10 cellular contexts compared by ENCODE assay signal in the genomic region with DNA sequence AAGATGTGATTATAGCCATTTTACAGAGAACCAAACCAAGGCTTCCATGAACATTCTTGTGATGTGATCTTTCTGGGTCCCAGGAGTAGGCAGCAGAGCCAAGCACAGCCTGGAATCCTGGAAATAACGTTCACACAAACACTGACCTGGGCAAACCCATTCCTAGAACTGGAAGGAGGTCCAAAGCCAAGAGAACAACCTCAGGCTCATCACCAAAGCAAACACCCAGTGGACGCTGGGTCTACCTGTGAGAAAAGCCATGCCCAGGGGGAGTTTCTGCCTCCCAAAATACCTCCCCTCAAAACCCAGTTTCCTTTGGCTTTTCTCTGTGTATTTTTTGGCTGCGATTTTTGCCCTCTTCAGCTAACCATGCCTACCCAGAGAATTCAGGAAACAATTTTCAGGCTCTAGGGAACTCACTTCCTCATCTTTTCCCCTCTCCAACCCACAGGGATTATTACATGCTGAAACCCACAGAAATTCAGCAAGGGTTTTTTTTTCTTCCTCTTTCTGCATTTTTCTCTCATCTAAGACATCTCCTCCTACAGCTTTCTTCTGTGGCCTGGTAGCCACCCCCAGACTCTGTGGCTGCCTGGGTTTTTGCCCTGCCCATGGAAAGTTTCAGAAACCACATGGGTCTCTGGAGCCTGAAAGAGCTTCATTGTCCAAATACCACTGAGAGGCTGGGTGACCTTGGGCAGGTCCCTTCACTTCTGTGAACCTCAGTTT.
DNase-seq lines count a peak whose midpoint lies in the region; ATAC-seq and TF ChIP-seq lines count a peak whose summit lies in the region.
"Had no signal": no experiment of that assay in that cellular context is flagged by ENCODE, and none has a peak within 500 bp of the region (broad histone marks: within the 10 kb centered on the region; RNA-seq: fewer than 3 reads in every experiment).

No MANE protein-coding gene starts in this region.

- no peaks in the 10 kb centered on the region for H3K9me3 ChIP-seq in lower lobe of right lung
- H3K9me3 ChIP-seq: heart left ventricle, neutrophil had no signal

- H3K4me1 ChIP-seq in lower lobe of right lung, result peaks cover 5% of the 10 kb centered on the region

- H3K36me3 ChIP-seq in lower lobe of right lung, result no peaks in the 10 kb centered on the region
- H3K36me3 ChIP-seq: neutrophil had no signal

- no peak overlapping the region for H3K4me3 ChIP-seq in lower lobe of right lung
- H3K4me3 ChIP-seq: heart left ventricle had no signal

- H3K27ac ChIP-seq in lower lobe of right lung, result no peak overlapping the region
- H3K27ac ChIP-seq: neutrophil had no signal

- ATAC-seq in GM19452 (IDR thresholded peaks at IDR 0.05; ENCODE audit: unreplicated experiment) (peak; percentile 59), lower lobe of right lung (peak; percentile 63 to 68), GM21367 (IDR thresholded peaks at IDR 0.05; ENCODE audit: unreplicated experiment) (no peak)

- intact Hi-C loops in lower lobe of right lung (cut with DNase I), result no loop called here

- H3K27me3 ChIP-seq in lower lobe of right lung (ENCODE audit: low read depth), result no peaks in the 10 kb centered on the region

- in situ Hi-C loops in ACHN (cut with HindIII; ENCODE audit: low pct_ligation_motif_present, low pct_unique_long_range_greater_than_20kb, low sequenced_read_pairs), result no loop called here

- no peak for TF ChIP-seq CTCF in lower lobe of right lung (IDR thresholded peaks at IDR 0.05)

- peak; percentile 63 for DNase-seq in EH (ENCODE audit: low read depth)
- peak; percentile 57 for DNase-seq in NOMO-1 treated with dmso at 0.1 percent for 144 hours (lab: John Stamatoyannopoulos, UW; ENCODE audit: unreplicated experiment)
- DNase-seq in lower lobe of right lung, result peak; percentile 52
- no peak for DNase-seq in T1000 (lab: John Stamatoyannopoulos, UW)
- DNase-seq in epidermal melanocyte (ENCODE audit: insufficient read length, low spot score), result no peak
- no peak for DNase-seq in ACHN
- DNase-seq: heart left ventricle had no signal

Comparison
In these comparisons a context has a peak if more than half of its experiments do, and no peak if none do; other contexts are left out.
1. DNase-seq: peak in EH (single experiment), NOMO-1 treated with dmso at 0.1 percent for 144 hours (single experiment) and lower lobe of right lung (single experiment); none in T1000 (single experiment), epidermal melanocyte (single experiment) and ACHN (single experiment).